ENCODE assay signal across 1 cellular context in the genomic region with DNA sequence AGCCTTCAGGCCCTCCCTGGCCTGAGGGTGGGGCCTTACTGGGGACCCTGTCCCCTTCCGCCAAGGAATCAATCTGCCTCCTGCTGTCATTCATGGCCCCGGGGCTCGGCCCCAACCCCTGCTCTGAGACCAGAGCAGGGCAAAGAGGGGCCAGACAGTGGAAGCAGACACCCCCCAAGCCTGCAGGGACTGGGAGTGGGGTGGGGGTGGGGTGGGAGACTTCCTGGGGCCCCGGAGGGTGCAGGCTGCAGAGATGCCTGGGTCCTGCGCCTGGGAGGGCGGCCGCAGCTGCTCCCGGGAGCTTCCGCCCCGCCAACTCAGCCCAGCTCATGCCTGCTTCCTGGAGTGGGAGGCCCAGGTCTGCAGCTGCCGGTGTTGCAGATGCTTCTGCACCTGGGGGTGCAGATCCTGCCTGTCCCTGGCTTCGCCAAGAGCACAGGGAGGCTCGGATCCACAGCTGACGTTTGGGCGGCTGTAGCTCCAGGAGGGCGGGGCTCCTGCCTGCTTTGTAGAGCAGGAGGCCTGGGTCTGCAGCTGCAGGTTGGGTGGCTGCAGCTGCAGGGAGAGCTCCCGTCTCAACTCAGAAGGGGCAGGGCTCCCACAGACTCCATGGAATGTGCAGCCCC.
TF ChIP-seq lines count a peak whose summit lies in the region.

No MANE protein-coding gene starts in this region.

TF ChIP-seq in HepG2, 621 proteins besides CTCF, POLR2A, EP300 and RAD21 (continued from another document):
- TF ChIP-seq, protein P1, sequence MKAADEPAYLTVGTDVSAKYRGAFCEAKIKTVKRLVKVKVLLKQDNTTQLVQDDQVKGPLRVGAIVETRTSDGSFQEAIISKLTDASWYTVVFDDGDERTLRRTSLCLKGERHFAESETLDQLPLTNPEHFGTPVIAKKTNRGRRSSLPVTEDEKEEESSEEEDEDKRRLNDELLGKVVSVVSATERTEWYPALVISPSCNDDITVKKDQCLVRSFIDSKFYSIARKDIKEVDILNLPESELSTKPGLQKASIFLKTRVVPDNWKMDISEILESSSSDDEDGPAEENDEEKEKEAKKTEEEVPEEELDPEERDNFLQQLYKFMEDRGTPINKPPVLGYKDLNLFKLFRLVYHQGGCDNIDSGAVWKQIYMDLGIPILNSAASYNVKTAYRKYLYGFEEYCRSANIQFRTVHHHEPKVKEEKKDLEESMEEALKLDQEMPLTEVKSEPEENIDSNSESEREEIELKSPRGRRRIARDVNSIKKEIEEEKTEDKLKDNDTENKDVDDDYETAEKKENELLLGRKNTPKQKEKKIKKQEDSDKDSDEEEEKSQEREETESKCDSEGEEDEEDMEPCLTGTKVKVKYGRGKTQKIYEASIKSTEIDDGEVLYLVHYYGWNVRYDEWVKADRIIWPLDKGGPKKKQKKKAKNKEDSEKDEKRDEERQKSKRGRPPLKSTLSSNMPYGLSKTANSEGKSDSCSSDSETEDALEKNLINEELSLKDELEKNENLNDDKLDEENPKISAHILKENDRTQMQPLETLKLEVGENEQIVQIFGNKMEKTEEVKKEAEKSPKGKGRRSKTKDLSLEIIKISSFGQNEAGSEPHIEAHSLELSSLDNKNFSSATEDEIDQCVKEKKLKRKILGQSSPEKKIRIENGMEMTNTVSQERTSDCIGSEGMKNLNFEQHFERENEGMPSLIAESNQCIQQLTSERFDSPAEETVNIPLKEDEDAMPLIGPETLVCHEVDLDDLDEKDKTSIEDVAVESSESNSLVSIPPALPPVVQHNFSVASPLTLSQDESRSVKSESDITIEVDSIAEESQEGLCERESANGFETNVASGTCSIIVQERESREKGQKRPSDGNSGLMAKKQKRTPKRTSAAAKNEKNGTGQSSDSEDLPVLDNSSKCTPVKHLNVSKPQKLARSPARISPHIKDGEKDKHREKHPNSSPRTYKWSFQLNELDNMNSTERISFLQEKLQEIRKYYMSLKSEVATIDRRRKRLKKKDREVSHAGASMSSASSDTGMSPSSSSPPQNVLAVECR (CRISPR knock-in tag; IDR thresholded peaks at IDR 0.05; ENCODE audit: borderline replicate concordance), result peak; percentile 35; the same call in 1 of the 2 replicates
- 0 out of 2 replicates have a peak, but pooled peaks have one; percentile 56 for TF ChIP-seq ZNF274 (CRISPR knock-in tag; IDR thresholded peaks at IDR 0.05)
- TF ChIP-seq HMG20A (CRISPR knock-in tag; IDR thresholded peaks at IDR 0.05; ENCODE audit: borderline replicate concordance), result 0 out of 2 replicates have a peak, but pooled peaks have one; percentile 18
- TF ChIP-seq RXRA (CRISPR knock-in tag; IDR thresholded peaks at IDR 0.05), result no peak
- TF ChIP-seq, protein P2, sequence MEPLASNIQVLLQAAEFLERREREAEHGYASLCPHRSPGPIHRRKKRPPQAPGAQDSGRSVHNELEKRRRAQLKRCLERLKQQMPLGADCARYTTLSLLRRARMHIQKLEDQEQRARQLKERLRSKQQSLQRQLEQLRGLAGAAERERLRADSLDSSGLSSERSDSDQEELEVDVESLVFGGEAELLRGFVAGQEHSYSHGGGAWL (CRISPR knock-in tag; IDR thresholded peaks at IDR 0.05), result no peak
- 0 out of 2 replicates have a peak, but pooled peaks have one; percentile 32 for TF ChIP-seq POGZ (CRISPR knock-in tag; IDR thresholded peaks at IDR 0.05)
- TF ChIP-seq, protein P3, sequence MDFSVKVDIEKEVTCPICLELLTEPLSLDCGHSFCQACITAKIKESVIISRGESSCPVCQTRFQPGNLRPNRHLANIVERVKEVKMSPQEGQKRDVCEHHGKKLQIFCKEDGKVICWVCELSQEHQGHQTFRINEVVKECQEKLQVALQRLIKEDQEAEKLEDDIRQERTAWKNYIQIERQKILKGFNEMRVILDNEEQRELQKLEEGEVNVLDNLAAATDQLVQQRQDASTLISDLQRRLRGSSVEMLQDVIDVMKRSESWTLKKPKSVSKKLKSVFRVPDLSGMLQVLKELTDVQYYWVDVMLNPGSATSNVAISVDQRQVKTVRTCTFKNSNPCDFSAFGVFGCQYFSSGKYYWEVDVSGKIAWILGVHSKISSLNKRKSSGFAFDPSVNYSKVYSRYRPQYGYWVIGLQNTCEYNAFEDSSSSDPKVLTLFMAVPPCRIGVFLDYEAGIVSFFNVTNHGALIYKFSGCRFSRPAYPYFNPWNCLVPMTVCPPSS (IDR thresholded peaks at IDR 0.05), result no peak
- peak; percentile 48 for TF ChIP-seq ZFX (CRISPR knock-in tag; IDR thresholded peaks at IDR 0.05; ENCODE audit: low read depth)
- no peak for TF ChIP-seq MTA1 (CRISPR knock-in tag; IDR thresholded peaks at IDR 0.05; ENCODE audit: borderline replicate concordance)
- TF ChIP-seq, protein P4, sequence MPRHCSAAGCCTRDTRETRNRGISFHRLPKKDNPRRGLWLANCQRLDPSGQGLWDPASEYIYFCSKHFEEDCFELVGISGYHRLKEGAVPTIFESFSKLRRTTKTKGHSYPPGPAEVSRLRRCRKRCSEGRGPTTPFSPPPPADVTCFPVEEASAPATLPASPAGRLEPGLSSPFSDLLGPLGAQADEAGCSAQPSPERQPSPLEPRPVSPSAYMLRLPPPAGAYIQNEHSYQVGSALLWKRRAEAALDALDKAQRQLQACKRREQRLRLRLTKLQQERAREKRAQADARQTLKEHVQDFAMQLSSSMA (CRISPR knock-in tag; IDR thresholded peaks at IDR 0.05), result 0 out of 2 replicates have a peak, but pooled peaks have one; percentile 32
- 0 out of 2 replicates have a peak, but pooled peaks have one; percentile 6 for TF ChIP-seq BRD4 (CRISPR knock-in tag; IDR thresholded peaks at IDR 0.05)
- 0 out of 2 replicates have a peak, but pooled peaks have one; percentile 64 for TF ChIP-seq PCBP1 (IDR thresholded peaks at IDR 0.05; ENCODE audit: borderline replicate concordance, low read depth, low read length)
- TF ChIP-seq ZNF292 (CRISPR knock-in tag; IDR thresholded peaks at IDR 0.05; ENCODE audit: borderline replicate concordance, low read depth), result peak; percentile 85
- peak; percentile 30 for TF ChIP-seq HNRNPLL (IDR thresholded peaks at IDR 0.05; ENCODE audit: low read depth, low read length, poor library complexity, severe bottlenecking)
- TF ChIP-seq, protein P5, sequence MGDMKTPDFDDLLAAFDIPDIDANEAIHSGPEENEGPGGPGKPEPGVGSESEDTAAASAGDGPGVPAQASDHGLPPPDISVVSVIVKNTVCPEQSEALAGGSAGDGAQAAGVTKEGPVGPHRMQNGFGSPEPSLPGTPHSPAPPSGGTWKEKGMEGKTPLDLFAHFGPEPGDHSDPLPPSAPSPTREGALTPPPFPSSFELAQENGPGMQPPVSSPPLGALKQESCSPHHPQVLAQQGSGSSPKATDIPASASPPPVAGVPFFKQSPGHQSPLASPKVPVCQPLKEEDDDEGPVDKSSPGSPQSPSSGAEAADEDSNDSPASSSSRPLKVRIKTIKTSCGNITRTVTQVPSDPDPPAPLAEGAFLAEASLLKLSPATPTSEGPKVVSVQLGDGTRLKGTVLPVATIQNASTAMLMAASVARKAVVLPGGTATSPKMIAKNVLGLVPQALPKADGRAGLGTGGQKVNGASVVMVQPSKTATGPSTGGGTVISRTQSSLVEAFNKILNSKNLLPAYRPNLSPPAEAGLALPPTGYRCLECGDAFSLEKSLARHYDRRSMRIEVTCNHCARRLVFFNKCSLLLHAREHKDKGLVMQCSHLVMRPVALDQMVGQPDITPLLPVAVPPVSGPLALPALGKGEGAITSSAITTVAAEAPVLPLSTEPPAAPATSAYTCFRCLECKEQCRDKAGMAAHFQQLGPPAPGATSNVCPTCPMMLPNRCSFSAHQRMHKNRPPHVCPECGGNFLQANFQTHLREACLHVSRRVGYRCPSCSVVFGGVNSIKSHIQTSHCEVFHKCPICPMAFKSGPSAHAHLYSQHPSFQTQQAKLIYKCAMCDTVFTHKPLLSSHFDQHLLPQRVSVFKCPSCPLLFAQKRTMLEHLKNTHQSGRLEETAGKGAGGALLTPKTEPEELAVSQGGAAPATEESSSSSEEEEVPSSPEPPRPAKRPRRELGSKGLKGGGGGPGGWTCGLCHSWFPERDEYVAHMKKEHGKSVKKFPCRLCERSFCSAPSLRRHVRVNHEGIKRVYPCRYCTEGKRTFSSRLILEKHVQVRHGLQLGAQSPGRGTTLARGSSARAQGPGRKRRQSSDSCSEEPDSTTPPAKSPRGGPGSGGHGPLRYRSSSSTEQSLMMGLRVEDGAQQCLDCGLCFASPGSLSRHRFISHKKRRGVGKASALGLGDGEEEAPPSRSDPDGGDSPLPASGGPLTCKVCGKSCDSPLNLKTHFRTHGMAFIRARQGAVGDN (CRISPR knock-in tag; IDR thresholded peaks at IDR 0.05), result peak; percentile 58
- no peak for TF ChIP-seq NR2F6 (IDR thresholded peaks at IDR 0.05)
- no peak for TF ChIP-seq NR2F6 (CRISPR knock-in tag; IDR thresholded peaks at IDR 0.05)
- TF ChIP-seq ZNF83 (CRISPR knock-in tag; IDR thresholded peaks at IDR 0.05; ENCODE audit: borderline replicate concordance), result no peak
- TF ChIP-seq ZMAT3 (CRISPR knock-in tag; conservative IDR thresholded peaks at IDR 0.05), result 0 out of 2 replicates have a peak, but pooled peaks have one; percentile 31
- peak; percentile 48; the same call in 1 of the 2 replicates for TF ChIP-seq GABPB1 (CRISPR knock-in tag; IDR thresholded peaks at IDR 0.05)
- TF ChIP-seq SKI (IDR thresholded peaks at IDR 0.05; ENCODE audit: partially characterized antibody), result no peak
- TF ChIP-seq ZNF543 (CRISPR knock-in tag; IDR thresholded peaks at IDR 0.05), result no peak
- no peak for TF ChIP-seq ZNF563 (CRISPR knock-in tag; IDR thresholded peaks at IDR 0.05)
- 0 out of 2 replicates have a peak, but pooled peaks have one; percentile 23 for TF ChIP-seq RBFOX2 (IDR thresholded peaks at IDR 0.05; ENCODE audit: low read depth, low read length)
- TF ChIP-seq, protein P6, sequence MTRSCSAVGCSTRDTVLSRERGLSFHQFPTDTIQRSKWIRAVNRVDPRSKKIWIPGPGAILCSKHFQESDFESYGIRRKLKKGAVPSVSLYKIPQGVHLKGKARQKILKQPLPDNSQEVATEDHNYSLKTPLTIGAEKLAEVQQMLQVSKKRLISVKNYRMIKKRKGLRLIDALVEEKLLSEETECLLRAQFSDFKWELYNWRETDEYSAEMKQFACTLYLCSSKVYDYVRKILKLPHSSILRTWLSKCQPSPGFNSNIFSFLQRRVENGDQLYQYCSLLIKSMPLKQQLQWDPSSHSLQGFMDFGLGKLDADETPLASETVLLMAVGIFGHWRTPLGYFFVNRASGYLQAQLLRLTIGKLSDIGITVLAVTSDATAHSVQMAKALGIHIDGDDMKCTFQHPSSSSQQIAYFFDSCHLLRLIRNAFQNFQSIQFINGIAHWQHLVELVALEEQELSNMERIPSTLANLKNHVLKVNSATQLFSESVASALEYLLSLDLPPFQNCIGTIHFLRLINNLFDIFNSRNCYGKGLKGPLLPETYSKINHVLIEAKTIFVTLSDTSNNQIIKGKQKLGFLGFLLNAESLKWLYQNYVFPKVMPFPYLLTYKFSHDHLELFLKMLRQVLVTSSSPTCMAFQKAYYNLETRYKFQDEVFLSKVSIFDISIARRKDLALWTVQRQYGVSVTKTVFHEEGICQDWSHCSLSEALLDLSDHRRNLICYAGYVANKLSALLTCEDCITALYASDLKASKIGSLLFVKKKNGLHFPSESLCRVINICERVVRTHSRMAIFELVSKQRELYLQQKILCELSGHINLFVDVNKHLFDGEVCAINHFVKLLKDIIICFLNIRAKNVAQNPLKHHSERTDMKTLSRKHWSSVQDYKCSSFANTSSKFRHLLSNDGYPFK (CRISPR knock-in tag; IDR thresholded peaks at IDR 0.05; ENCODE audit: borderline replicate concordance), result 0 out of 2 replicates have a peak, but pooled peaks have one; percentile 24
- TF ChIP-seq LCORL (IDR thresholded peaks at IDR 0.05), result no peak
- TF ChIP-seq LCORL (CRISPR knock-in tag; IDR thresholded peaks at IDR 0.05), result 0 out of 2 replicates have a peak, but pooled peaks have one; percentile 18
TF ChIP-seq in HepG2: peak in this region for 17.
